2 cellular contexts compared by ENCODE assay signal in genomic region chr21:42004406-42005199, GRCh38.
TF ChIP-seq lines count a peak whose summit lies in the region.

No MANE protein-coding gene starts in this region.

TF ChIP-seq in IMR-90, 13 proteins besides CTCF, POLR2A, EP300 and RAD21:
- TF ChIP-seq CEBPB (IDR thresholded peaks at IDR 0.05; ENCODE audit: low read depth, low read length) (no peak), BHLHE40 (IDR thresholded peaks at IDR 0.05; ENCODE audit: low read depth, low read length) (no peak), MXI1 (IDR thresholded peaks at IDR 0.05; ENCODE audit: borderline replicate concordance, low read depth, low read length) (no peak), NFE2L2 (IDR thresholded peaks at IDR 0.05; ENCODE audit: low read depth, low read length) (no peak)

TF ChIP-seq in GM12878, 131 proteins besides CTCF, POLR2A, EP300 and RAD21:
- TF ChIP-seq LARP7 (IDR thresholded peaks at IDR 0.05): no peak
- no peak for TF ChIP-seq ZBED1 (IDR thresholded peaks at IDR 0.05; ENCODE audit: borderline replicate concordance)
- no peak for TF ChIP-seq RELB (IDR thresholded peaks at IDR 0.05; ENCODE audit: low read depth)
- no peak for TF ChIP-seq BCL11A (IDR thresholded peaks at IDR 0.05; ENCODE audit: low read depth, low read length)
- no peak for TF ChIP-seq EED (IDR thresholded peaks at IDR 0.05; ENCODE audit: low read depth)
- TF ChIP-seq CBX3 (IDR thresholded peaks at IDR 0.05; ENCODE audit: borderline replicate concordance, low read depth): no peak
- TF ChIP-seq FOXM1 (IDR thresholded peaks at IDR 0.05; ENCODE audit: low read depth, low read length): no peak
- no peak for TF ChIP-seq PAX8 (IDR thresholded peaks at IDR 0.05)
- no peak for TF ChIP-seq RAD51 (IDR thresholded peaks at IDR 0.05)
- TF ChIP-seq MXI1 (IDR thresholded peaks at IDR 0.05; ENCODE audit: low read depth, low read length): no peak
- TF ChIP-seq SP1 (IDR thresholded peaks at IDR 0.05; ENCODE audit: low read depth, low read length): no peak
- no peak for TF ChIP-seq FOS (IDR thresholded peaks at IDR 0.05; ENCODE audit: borderline replicate concordance, extremely low read depth, insufficient read length)
- TF ChIP-seq IRF3 (IDR thresholded peaks at IDR 0.05): no peak
- TF ChIP-seq SKIL (IDR thresholded peaks at IDR 0.05; ENCODE audit: low read depth, poor library complexity, severe bottlenecking): no peak
- TF ChIP-seq USF1 (IDR thresholded peaks at IDR 0.05; ENCODE audit: borderline replicate concordance, extremely low read length, insufficient read depth, low read depth, low read length): no peak
- TF ChIP-seq CREM (IDR thresholded peaks at IDR 0.05; ENCODE audit: low read depth): no peak
- TF ChIP-seq MAX (IDR thresholded peaks at IDR 0.05; ENCODE audit: low read depth, low read length): no peak
- no peak for TF ChIP-seq PAX5 (IDR thresholded peaks at IDR 0.05; ENCODE audit: borderline replicate concordance, low read depth, low read length)
